ENCODE assay signal across 1 cellular context in the genomic region with DNA sequence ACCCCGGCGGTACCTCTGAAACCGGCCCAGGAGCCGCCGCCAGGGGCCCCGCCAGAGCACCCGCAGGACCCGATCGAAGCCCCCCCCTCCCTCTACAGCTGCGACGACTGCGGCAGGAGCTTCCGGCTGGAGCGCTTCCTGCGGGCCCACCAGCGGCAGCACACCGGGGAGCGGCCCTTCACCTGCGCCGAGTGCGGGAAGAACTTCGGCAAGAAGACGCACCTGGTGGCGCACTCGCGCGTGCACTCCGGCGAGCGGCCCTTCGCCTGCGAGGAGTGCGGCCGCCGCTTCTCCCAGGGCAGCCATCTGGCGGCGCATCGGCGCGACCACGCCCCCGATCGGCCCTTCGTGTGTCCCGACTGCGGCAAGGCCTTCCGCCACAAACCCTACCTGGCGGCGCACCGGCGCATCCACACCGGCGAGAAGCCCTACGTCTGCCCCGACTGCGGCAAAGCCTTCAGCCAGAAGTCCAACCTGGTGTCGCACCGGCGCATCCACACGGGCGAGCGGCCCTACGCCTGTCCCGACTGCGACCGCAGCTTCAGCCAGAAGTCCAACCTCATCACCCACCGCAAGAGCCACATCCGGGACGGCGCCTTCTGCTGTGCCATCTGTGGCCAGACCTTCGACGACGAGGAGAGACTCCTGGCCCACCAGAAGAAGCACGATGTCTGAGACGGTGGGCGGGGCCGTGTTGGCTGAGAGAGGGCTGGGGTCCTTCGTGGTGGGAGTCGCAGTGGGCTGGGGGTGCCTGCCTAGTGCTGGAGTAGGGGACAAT.
TF ChIP-seq lines count a peak whose summit lies in the region.

No MANE protein-coding gene starts in this region.

TF ChIP-seq in IMR-90, 13 proteins besides CTCF, POLR2A, EP300 and RAD21:
- TF ChIP-seq BHLHE40 (IDR thresholded peaks at IDR 0.05; ENCODE audit: low read depth, low read length) (no peak), FOS (IDR thresholded peaks at IDR 0.05; ENCODE audit: low read depth, low read length) (no peak), MAFK (IDR thresholded peaks at IDR 0.05; ENCODE audit: low read depth, low read length) (no peak), NFE2L2 (IDR thresholded peaks at IDR 0.05; ENCODE audit: low read depth, low read length) (no peak), RCOR1 (IDR thresholded peaks at IDR 0.05; ENCODE audit: insufficient replicate concordance, low read length) (no peak), SMC3 (IDR thresholded peaks at IDR 0.05; ENCODE audit: low read depth, low read length) (no peak), CHD1 (IDR thresholded peaks at IDR 0.05; ENCODE audit: low read depth, low read length) (no peak)
- TF ChIP-seq, protein P1, sequence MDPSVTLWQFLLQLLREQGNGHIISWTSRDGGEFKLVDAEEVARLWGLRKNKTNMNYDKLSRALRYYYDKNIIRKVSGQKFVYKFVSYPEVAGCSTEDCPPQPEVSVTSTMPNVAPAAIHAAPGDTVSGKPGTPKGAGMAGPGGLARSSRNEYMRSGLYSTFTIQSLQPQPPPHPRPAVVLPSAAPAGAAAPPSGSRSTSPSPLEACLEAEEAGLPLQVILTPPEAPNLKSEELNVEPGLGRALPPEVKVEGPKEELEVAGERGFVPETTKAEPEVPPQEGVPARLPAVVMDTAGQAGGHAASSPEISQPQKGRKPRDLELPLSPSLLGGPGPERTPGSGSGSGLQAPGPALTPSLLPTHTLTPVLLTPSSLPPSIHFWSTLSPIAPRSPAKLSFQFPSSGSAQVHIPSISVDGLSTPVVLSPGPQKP (IDR thresholded peaks at IDR 0.05; ENCODE audit: borderline replicate concordance, low read depth, low read length): no peak
